In genomic region chr5:157253547-157253946, GRCh38 we compare ENCODE assay signal across 8 cellular contexts. TPM values are rescaled to one million over a fixed set of nuclear protein-coding genes. Genes with fewer than 3 reads are reported as not detected.
DNase-seq lines count a peak whose midpoint lies in the region; ATAC-seq and TF ChIP-seq lines count a peak whose summit lies in the region.

No MANE protein-coding gene starts in this region.

- peak overlapping the region; percentile 71 for H3K4me3 Mint-ChIP-seq in activated naive CD4-positive, alpha-beta T cell treated with anti-CD3 and anti-CD28 coated beads, Interleukin-2, amount 50 U/mL, for 24 hours
- peak overlapping the region; percentile 18 to 64 (median 53) for H3K4me3 Mint-ChIP-seq in T-cell
- peak overlapping the region; percentile 78 for H3K4me3 Mint-ChIP-seq in natural killer cell treated with Interleukin-12 subunit alpha and Interleukin-12 subunit beta and Interleukin-15 and Interleukin-18, amount 100 ng/mL, for 72 hours

- peak; percentile 53 to 84 (median 76) for TF ChIP-seq CTCF in esophagus squamous epithelium (IDR thresholded peaks at IDR 0.05)

- ATAC-seq in GM21825 (IDR thresholded peaks at IDR 0.05; ENCODE audit: unreplicated experiment) (peak; percentile 45), T-cell (replicated peaks in 1 of 4) (no peak)
- peak in 1 of 2 donors; percentile 30 for ATAC-seq in natural killer cell treated with Interleukin-12 subunit alpha and Interleukin-12 subunit beta and Interleukin-15 and Interleukin-18, amount 100 ng/mL, for 72 hours

- H3K4me3 ChIP-seq in esophagus squamous epithelium, result no peak overlapping the region

- H3K4me1 Mint-ChIP-seq in activated naive CD4-positive, alpha-beta T cell treated with anti-CD3 and anti-CD28 coated beads, Interleukin-2, amount 50 U/mL, for 24 hours, result peaks cover 96% of the 10 kb centered on the region
- H3K4me1 Mint-ChIP-seq in T-cell, result peaks cover 96 to 98% (median 97%) of the 10 kb centered on the region in 3 donors
- peaks cover 78 to 88% of the 10 kb centered on the region in 2 donors for H3K4me1 Mint-ChIP-seq in natural killer cell treated with Interleukin-12 subunit alpha and Interleukin-12 subunit beta and Interleukin-15 and Interleukin-18, amount 100 ng/mL, for 72 hours (ENCODE audit: low read depth in 2 of 2)

- CTCF ChIA-PET in T-cell (lab: Charles Lee), result interaction anchor here (0.7 to 4.1 kb wide), 16 partner anchors 11 to 111 kb away, joined by 3 to 30 read pairs (median 6); partner anchors contain the start of gene MED7 (in 1 of the 2)

- TF ChIP-seq EP300 in Ishikawa (IDR thresholded peaks at IDR 0.05; ENCODE audit: borderline replicate concordance), result no peak

- POLR2A ChIA-PET in T-cell (lab: Charles Lee), result interaction anchor here (0.6 to 1.9 kb wide), 8 partner anchors 12 to 110 kb away, joined by 3 to 9 read pairs (median 3); partner anchors contain the start of genes CYFIP2 (in 1 of the 2) and ITK (in 1 of the 2)

- H3K36me3 ChIP-seq in esophagus squamous epithelium, result no peaks in the 10 kb centered on the region

- 0 to 6% methylated on average over 2 of the region's 2 CpGs for WGBS in esophagus squamous epithelium, 2 donors

- TF ChIP-seq RAD21 in Ishikawa (IDR thresholded peaks at IDR 0.05; ENCODE audit: low read depth), result peak; percentile 87

- H3K27me3 ChIP-seq in esophagus squamous epithelium, result peaks cover 0 to 7% (median 0%) of the 10 kb centered on the region in 4 donors

- H3K36me3 Mint-ChIP-seq in activated naive CD4-positive, alpha-beta T cell treated with anti-CD3 and anti-CD28 coated beads, Interleukin-2, amount 50 U/mL, for 24 hours, result peaks cover 60% of the 10 kb centered on the region
- H3K36me3 Mint-ChIP-seq in T-cell, result peaks cover 68% of the 10 kb centered on the region
- H3K36me3 Mint-ChIP-seq in natural killer cell treated with Interleukin-12 subunit alpha and Interleukin-12 subunit beta and Interleukin-15 and Interleukin-18, amount 100 ng/mL, for 72 hours, result peaks cover 54% of the 10 kb centered on the region

- no peaks in the 10 kb centered on the region for H3K9me3 ChIP-seq in esophagus squamous epithelium

- H3K27me3 Mint-ChIP-seq in activated naive CD4-positive, alpha-beta T cell treated with anti-CD3 and anti-CD28 coated beads, Interleukin-2, amount 50 U/mL, for 24 hours, result no peaks in the 10 kb centered on the region
- no peaks in the 10 kb centered on the region for H3K27me3 Mint-ChIP-seq in T-cell
- H3K27me3 Mint-ChIP-seq in natural killer cell treated with Interleukin-12 subunit alpha and Interleukin-12 subunit beta and Interleukin-15 and Interleukin-18, amount 100 ng/mL, for 72 hours, result no peaks in the 10 kb centered on the region

- H3K27ac Mint-ChIP-seq in activated naive CD4-positive, alpha-beta T cell treated with anti-CD3 and anti-CD28 coated beads, Interleukin-2, amount 50 U/mL, for 24 hours, result peak overlapping the region; percentile 95
- peak overlapping the region; percentile 94 to 95 for H3K27ac Mint-ChIP-seq in T-cell
- peak overlapping the region; percentile 87 to 91 for H3K27ac Mint-ChIP-seq in natural killer cell treated with Interleukin-12 subunit alpha and Interleukin-12 subunit beta and Interleukin-15 and Interleukin-18, amount 100 ng/mL, for 72 hours

- no peaks in the 10 kb centered on the region for H3K4me1 ChIP-seq in esophagus squamous epithelium

- no peak overlapping the region for H3K27ac ChIP-seq in esophagus squamous epithelium

- no peak for TF ChIP-seq POLR2A in esophagus squamous epithelium (IDR thresholded peaks at IDR 0.05)

- peaks cover 7% of the 10 kb centered on the region for H3K9me3 Mint-ChIP-seq in activated naive CD4-positive, alpha-beta T cell treated with anti-CD3 and anti-CD28 coated beads, Interleukin-2, amount 50 U/mL, for 24 hours
- H3K9me3 Mint-ChIP-seq in T-cell, result no peaks in the 10 kb centered on the region
- no peaks in the 10 kb centered on the region for H3K9me3 Mint-ChIP-seq in natural killer cell treated with Interleukin-12 subunit alpha and Interleukin-12 subunit beta and Interleukin-15 and Interleukin-18, amount 100 ng/mL, for 72 hours

- DNase-seq in activated naive CD4-positive, alpha-beta T cell (lab: John Stamatoyannopoulos, UW), result no peak
- no peak for DNase-seq in T-cell
- no peak for DNase-seq in esophagus squamous epithelium (lab: John Stamatoyannopoulos, UW)
- DNase-seq in natural killer cell treated with Interleukin-12 subunit alpha and Interleukin-12 subunit beta and Interleukin-15 and Interleukin-18, amount 100 ng/mL, for 72 hours (ENCODE audit: low spot score), result no peak
- DNase-seq in stimulated activated CD4-positive, alpha-beta T cell treated with anti-CD3 and anti-CD28 coated beads, Interleukin-15, amount 100 ng/mL, for 24 hours, result no peak

- intact Hi-C loops in esophagus squamous epithelium (cut with DNase I), result no loop called here

TF ChIP-seq in Ishikawa, 13 proteins besides CTCF, POLR2A, EP300 and RAD21:
- TF ChIP-seq TAF1 (IDR thresholded peaks at IDR 0.05; ENCODE audit: low read depth) (no peak), ZBTB7A (IDR thresholded peaks at IDR 0.05; ENCODE audit: low read depth) (no peak), TCF12 (IDR thresholded peaks at IDR 0.05; ENCODE audit: low read depth) (no peak), CEBPB (IDR thresholded peaks at IDR 0.05) (peak; percentile 73)

RNA-seq across cellular contexts. Expression of gene CYFIP2, which starts 12.4 kb away (rescaled TPM):
- total RNA-seq in T-cell, result 100 to 1,000 TPM; 362 to 497 (median 398) TPM
- 10 to 100 TPM in 1 of 4 donors, 1 to 10 TPM in 3; 4.2 to 10.3 (median 8.1) TPM for total RNA-seq in esophagus squamous epithelium
- total RNA-seq in natural killer cell treated with Interleukin-12 subunit alpha and Interleukin-12 subunit beta and Interleukin-15 and Interleukin-18, amount 100 ng/mL, for 72 hours, result 100 to 1,000 TPM; 282 to 424 TPM

Comparison
In these comparisons a context has a peak if more than half of its experiments do, and no peak if none do; other contexts are left out.
1. RNA of gene CYFIP2, which starts 12.4 kb away (total RNA-seq): 282 to 424 TPM in natural killer cell treated with Interleukin-12 subunit alpha and Interleukin-12 subunit beta and Interleukin-15 and Interleukin-18, amount 100 ng/mL, for 72 hours and 362 to 497 TPM in T-cell; 4.2 to 10.3 TPM in esophagus squamous epithelium; every median in the first group is over 10 times any median in the second.
2. Peak in every context shown above with its lines, with median percentiles within 50 percentile points of each other: H3K27ac Mint-ChIP-seq and H3K4me3 Mint-ChIP-seq.